ENCODE assay signal across 1 cellular context in genomic region chr9:112750111-112750766, GRCh38.
TF ChIP-seq lines count a peak whose summit lies in the region.

Gene SNX30, plus strand, starts transcription at chr9:112750760. Its CDS starts 242 bp downstream, at chr9:112751002.

TF ChIP-seq in HCT116, 20 proteins besides CTCF, POLR2A, EP300 and RAD21 (continued from another document):
- peak; percentile 89 for TF ChIP-seq EGR1 (IDR thresholded peaks at IDR 0.05; ENCODE audit: low read depth)
- 0 out of 2 replicates have a peak, but pooled peaks have one; percentile 37 for TF ChIP-seq ZFX (IDR thresholded peaks at IDR 0.05)
